In genomic region chr1:30695481-30695880, GRCh38 we compare ENCODE assay signal across 20 cellular contexts. TPM values are rescaled to one million over a fixed set of nuclear protein-coding genes. Genes with fewer than 3 reads are reported as not detected.
A peak's percentile ranks its signal among the peaks of the same experiment; 100 is the strongest.
DNase-seq lines count a peak whose midpoint lies in the region; ATAC-seq and TF ChIP-seq lines count a peak whose summit lies in the region.
"Had no signal": no experiment of that assay in that cellular context is flagged by ENCODE, and none has a peak within 500 bp of the region (broad histone marks: within the 10 kb centered on the region; RNA-seq: fewer than 3 reads in every experiment).

No MANE protein-coding gene starts in this region.

- no peak for TF ChIP-seq EP300 in gastroesophageal sphincter (IDR thresholded peaks at IDR 0.05)

- POLR2A ChIA-PET in A673 (lab: Charles Lee; ENCODE audit: low non-redundant PET), result no interaction called here

- no peak for TF ChIP-seq CTCF in AG09309 (IDR thresholded peaks at IDR 0.05; ENCODE audit: control insufficient read depth, insufficient read depth, low read depth, low read length, missing control alignments)
- no peak for TF ChIP-seq CTCF in gastroesophageal sphincter (IDR thresholded peaks at IDR 0.05)
- TF ChIP-seq CTCF in A673 (conservative IDR thresholded peaks at IDR 0.05; ENCODE audit: low read depth, low read length), result no peak

- H3K27me3 ChIP-seq in GM23248 (replicated peaks; ENCODE audit: insufficient read depth) (no peaks in the 10 kb centered on the region), gastroesophageal sphincter (peaks cover 12% of the 10 kb centered on the region), A673 (replicated peaks; ENCODE audit: insufficient read depth, low read depth, low read length, poor library complexity) (no peaks in the 10 kb centered on the region)

- no peak overlapping the region for H3K9ac ChIP-seq in GM23248
- H3K9ac ChIP-seq: parathyroid adenoma had no signal

- CTCF ChIA-PET in A673 (lab: Charles Lee), result interaction anchor here (1.0 kb wide), 1 partner anchor 14 kb away, joined by 4 read pairs; no protein-coding TSS in a partner anchor

- H3K4me1 ChIP-seq in GM23248 (ENCODE audit: insufficient read depth) (peaks cover 5% of the 10 kb centered on the region; the same call in 1 of the 2 replicates), gastroesophageal sphincter (peaks cover 0 to 41% (median 6%) of the 10 kb centered on the region in 3 donors), A673 (ENCODE audit: insufficient read depth, low read length, poor library complexity, severe bottlenecking) (no peaks in the 10 kb centered on the region)
- H3K4me1 ChIP-seq: lower lobe of right lung had no signal

- DNase-seq in AG09309 (ENCODE audit: low read depth) (peak; percentile 53), GM23248 (peak; percentile 25), sciatic nerve (ENCODE audit: low spot score) (no peak), A673 (ENCODE audit: low spot score) (no peak), A172 (ENCODE audit: low spot score) (no peak), germinal center (ENCODE audit: low spot score) (no peak)
- DNase-seq in stimulated activated CD4-positive, alpha-beta T cell treated with anti-CD3 and anti-CD28 coated beads, Interleukin-4, amount 100 ng/mL, for 1 hour, result no peak
- DNase-seq: activated CD4-positive, alpha-beta T cell treated with anti-CD3 and anti-CD28 coated beads, Interleukin-2, amount 50 U/mL, for 4 hours; activated naive CD4-positive, alpha-beta T cell treated with anti-CD3 and anti-CD28 coated beads, Interleukin-2, amount 50 U/mL, for 16 hours; CD4-positive, alpha-beta memory T cell; DMS 273 treated with DMSO at 0.1 percent for 48 hours; lower lobe of right lung; NCI-H1436; NCI-H82; stimulated activated CD4-positive, alpha-beta T cell treated with anti-CD3 and anti-CD28 coated beads, Interleukin-1b, Interleukin-23, amount 100 ng/mL, for 48 hours had no signal

- H3K9me2 ChIP-seq in GM23248 (ENCODE audit: insufficient read depth), result no peaks in the 10 kb centered on the region

- in situ Hi-C loops in GM23248 (cut with MboI), result no loop called here

- H3K79me2 ChIP-seq in GM23248 (ENCODE audit: insufficient read depth), result no peaks in the 10 kb centered on the region
- H3K79me2 ChIP-seq: parathyroid adenoma had no signal

- no peaks in the 10 kb centered on the region for H3F3A ChIP-seq in GM23248 (ENCODE audit: insufficient read depth)

- H3K27ac ChIP-seq in GM23248, result no peak overlapping the region
- H3K27ac ChIP-seq in gastroesophageal sphincter, result peak overlapping the region in 1 of 4 donors; percentile 6
- no peak overlapping the region for H3K27ac ChIP-seq in A673 (ENCODE audit: low read depth, low read length, poor library complexity, severe bottlenecking)
- H3K27ac ChIP-seq: dorsolateral prefrontal cortex, lower lobe of right lung, parathyroid adenoma, RWPE1 had no signal

- no peaks in the 10 kb centered on the region for H4K20me1 ChIP-seq in GM23248 (ENCODE audit: insufficient read depth)

- H3K36me3 ChIP-seq in GM23248 (ENCODE audit: low read depth) (no peaks in the 10 kb centered on the region), gastroesophageal sphincter (no peaks in the 10 kb centered on the region), A673 (ENCODE audit: insufficient read depth, low read length, poor library complexity, severe bottlenecking) (no peaks in the 10 kb centered on the region)
- H3K36me3 ChIP-seq: lower lobe of right lung had no signal

- TF ChIP-seq POLR2A in gastroesophageal sphincter (IDR thresholded peaks at IDR 0.05), result no peak

- 11 to 18% methylated on average over 6 of the region's 6 CpGs for WGBS in GM23248 (ENCODE audit: low coverage in 1 of 2, low lambda C conversion rate in 2 of 2, missing lambda C conversion rate in 2 of 2), 2 experiments
- WGBS in gastroesophageal sphincter (ENCODE audit: low coverage in 1 of 2), 2 donors, result 31 to 53% methylated on average over 4 to 5 of the region's 6 CpGs

- no TSS peak for BruUV-seq in A673 (replicated peaks; lab: Mats Ljungman, UMichigan)

- no peak overlapping the region for H2AFZ ChIP-seq in GM23248
- H2AFZ ChIP-seq: parathyroid adenoma had no signal

- ATAC-seq in gastroesophageal sphincter, result peak; percentile 78
- ATAC-seq in sciatic nerve, result peak; percentile 84
- ATAC-seq: lower lobe of right lung, WTC11 had no signal

- intact Hi-C loops in sciatic nerve (cut with DNase I), result no loop called here
- intact Hi-C loops in A673 (cut with micrococcal nuclease; ENCODE audit: unreplicated experiment), result no loop called here

- H3K4me2 ChIP-seq in GM23248 (ENCODE audit: unreplicated experiment), result no peak overlapping the region

- no peaks in the 10 kb centered on the region for H3K9me3 ChIP-seq in GM23248 (ENCODE audit: low read depth)
- no peaks in the 10 kb centered on the region for H3K9me3 ChIP-seq in gastroesophageal sphincter
- H3K9me3 ChIP-seq in A673 (ENCODE audit: low read depth, low read length, poor library complexity, severe bottlenecking), result no peaks in the 10 kb centered on the region
- H3K9me3 ChIP-seq: lower lobe of right lung had no signal

- H3K4me3 ChIP-seq in AG09309 (ENCODE audit: control insufficient read depth, low read depth, low read length) (no peak overlapping the region), GM23248 (no peak overlapping the region), gastroesophageal sphincter (no peak overlapping the region), A673 (ENCODE audit: low read depth, low read length, poor library complexity, severe bottlenecking) (no peak overlapping the region)
- H3K4me3 ChIP-seq: dorsolateral prefrontal cortex, lower lobe of right lung had no signal

RNA-seq across cellular contexts. Expression of gene MATN1, which starts 27.9 kb away (rescaled TPM):
- 0.32 TPM in 1 of 2 replicates, not detected in the other for total RNA-seq in GM23248 (2014; rRNA removed; shearing (Covaris generic))
- polyA plus RNA-seq in GM23248 (2016; fragmentation: Nextera tagmentation; extraction: Ambion mirVana), result 0.11 TPM in 1 of 2 replicates, not detected in the other
- total RNA-seq in gastroesophageal sphincter (not detected), sciatic nerve (0.18 TPM), A673 (2021) (not detected in 2 replicates)
- not detected in 2 replicates for total RNA-seq in A172 (2014; rRNA removed; shearing (Covaris generic))
- total RNA-seq: lower lobe of right lung had no signal

Comparison
In these comparisons a context has a peak if more than half of its experiments do, and no peak if none do; other contexts are left out.
1. DNase-seq: peak in AG09309 (single experiment) and GM23248 (single experiment); none in sciatic nerve (single experiment), A673 (single experiment), stimulated activated CD4-positive, alpha-beta T cell treated with anti-CD3 and anti-CD28 coated beads, Interleukin-4, amount 100 ng/mL, for 1 hour (single experiment), A172 (single experiment) and germinal center (single experiment).